10 cellular contexts compared by ENCODE assay signal in genomic region chr3:128385080-128385832, GRCh38.
DNase-seq lines count a peak whose midpoint lies in the region; ATAC-seq and TF ChIP-seq lines count a peak whose summit lies in the region.
"Had no signal": no experiment of that assay in that cellular context is flagged by ENCODE, and none has a peak within 500 bp of the region (broad histone marks: within the 10 kb centered on the region; RNA-seq: fewer than 3 reads in every experiment).

No MANE protein-coding gene starts in this region.

- H3K36me3 ChIP-seq in left lung (no peaks in the 10 kb centered on the region), tibial nerve (peaks cover 0 to under 1% (median 0%) of the 10 kb centered on the region in 3 donors)

- intact Hi-C loops in left lung (cut with DNase I) = no loop called here
- intact Hi-C loops in activated CD4-positive, alpha-beta memory T cell treated with anti-CD3 and anti-CD28 coated beads for 36 hours (cut with micrococcal nuclease) = no loop called here

- POLR2A ChIA-PET in activated CD4-positive, alpha-beta memory T cell treated with anti-CD3 and anti-CD28 coated beads for 36 hours (lab: Charles Lee) = no interaction called here

- H3K4me3 ChIP-seq in left lung (no peak overlapping the region), tibial nerve (no peak overlapping the region)

- H3K27ac Mint-ChIP-seq in chondrocyte (ENCODE audit: unreplicated experiment) = peak overlapping the region; percentile 30
- no peak overlapping the region for H3K27ac Mint-ChIP-seq in activated CD4-positive, alpha-beta memory T cell treated with anti-CD3 and anti-CD28 coated beads for 36 hours

- TF ChIP-seq POLR2A in tibial nerve (IDR thresholded peaks at IDR 0.05) = no peak

- peak; percentile 73 for DNase-seq in HT-29 (ENCODE audit: low spot score)
- DNase-seq in chondrocyte (ENCODE audit: low spot score) = no peak
- DNase-seq in left lung = peak in 1 of 2 donors; percentile 45
- DNase-seq in tibial nerve (ENCODE audit: low spot score in 2 of 2) = peak; percentile 40 to 50
- no peak for DNase-seq in NCI-H526 treated with DMSO at 0.1 percent for 48 hours (lab: John Stamatoyannopoulos, UW)
- DNase-seq in activated CD4-positive, alpha-beta memory T cell treated with anti-CD3 and anti-CD28 coated beads for 36 hours = no peak
- DNase-seq in NCI-H748 (lab: John Stamatoyannopoulos, UW; ENCODE audit: unreplicated experiment) = no peak
- DNase-seq: activated CD4-positive, alpha-beta T cell treated with anti-CD3 and anti-CD28 coated beads, Interleukin-2, amount 50 U/mL, for 48 hours; head of caudate nucleus had no signal

- H3K27ac ChIP-seq in left lung (no peak overlapping the region), tibial nerve (peak overlapping the region in 1 of 4 donors; percentile 31)

- no peak for TF ChIP-seq CTCF in chondrocyte (IDR thresholded peaks at IDR 0.05)
- no peak for TF ChIP-seq CTCF in left lung (IDR thresholded peaks at IDR 0.05)
- no peak for TF ChIP-seq CTCF in tibial nerve (IDR thresholded peaks at IDR 0.05)

- WGBS in tibial nerve, 2 donors = 46 to 58% methylated on average over 11 of the region's 11 CpGs

- CTCF ChIA-PET in activated CD4-positive, alpha-beta memory T cell treated with anti-CD3 and anti-CD28 coated beads for 36 hours (lab: Charles Lee) = no interaction called here

- peaks cover 45% of the 10 kb centered on the region for H3K4me1 Mint-ChIP-seq in chondrocyte (ENCODE audit: low read depth)
- no peaks in the 10 kb centered on the region for H3K4me1 Mint-ChIP-seq in activated CD4-positive, alpha-beta memory T cell treated with anti-CD3 and anti-CD28 coated beads for 36 hours (ENCODE audit: low read depth)

- H3K9me3 Mint-ChIP-seq in chondrocyte (ENCODE audit: low read depth) = no peaks in the 10 kb centered on the region
- no peaks in the 10 kb centered on the region for H3K9me3 Mint-ChIP-seq in activated CD4-positive, alpha-beta memory T cell treated with anti-CD3 and anti-CD28 coated beads for 36 hours

- no peaks in the 10 kb centered on the region for H3K27me3 ChIP-seq in left lung
- no peaks in the 10 kb centered on the region for H3K27me3 ChIP-seq in tibial nerve

- H3K27me3 Mint-ChIP-seq in chondrocyte (ENCODE audit: low read depth) = no peaks in the 10 kb centered on the region
- H3K27me3 Mint-ChIP-seq in activated CD4-positive, alpha-beta memory T cell treated with anti-CD3 and anti-CD28 coated beads for 36 hours = no peaks in the 10 kb centered on the region

- peaks cover 0 to 14% of the 10 kb centered on the region in 2 donors for H3K4me1 ChIP-seq in left lung
- H3K4me1 ChIP-seq in tibial nerve = peaks cover 0 to 54% (median 4%) of the 10 kb centered on the region in 4 donors

- TF ChIP-seq EP300 in tibial nerve (IDR thresholded peaks at IDR 0.05) = peak in 1 of 2 donors; percentile 24

- peak; percentile 69 for ATAC-seq in left lung
- ATAC-seq: SK-N-SH treated with all-trans-retinoic acid at 6 μM for 48 hours had no signal

- peaks cover 1% of the 10 kb centered on the region for H3K36me3 Mint-ChIP-seq in chondrocyte (ENCODE audit: low read depth)
- H3K36me3 Mint-ChIP-seq in activated CD4-positive, alpha-beta memory T cell treated with anti-CD3 and anti-CD28 coated beads for 36 hours = no peaks in the 10 kb centered on the region

- H3K9me3 ChIP-seq in left lung = no peaks in the 10 kb centered on the region
- no peaks in the 10 kb centered on the region for H3K9me3 ChIP-seq in tibial nerve

- H3K4me3 Mint-ChIP-seq in chondrocyte (ENCODE audit: unreplicated experiment) = no peak overlapping the region
- H3K4me3 Mint-ChIP-seq in activated CD4-positive, alpha-beta memory T cell treated with anti-CD3 and anti-CD28 coated beads for 36 hours = no peak overlapping the region

Comparison
In these comparisons a context has a peak if more than half of its experiments do, and no peak if none do; other contexts are left out.
1. DNase-seq: peak in HT-29 (single experiment) and tibial nerve (2 of 2); none in chondrocyte (single experiment), NCI-H526 treated with DMSO at 0.1 percent for 48 hours (single experiment), activated CD4-positive, alpha-beta memory T cell treated with anti-CD3 and anti-CD28 coated beads for 36 hours (single experiment) and NCI-H748 (single experiment).